ENCODE assay signal across 8 cellular contexts in genomic region chr19:2329162-2329505, GRCh38. TPM values are rescaled to one million over a fixed set of nuclear protein-coding genes. Genes with fewer than 3 reads are reported as not detected.
A peak's percentile ranks its signal among the peaks of the same experiment; 100 is the strongest.
DNase-seq lines count a peak whose midpoint lies in the region; ATAC-seq and TF ChIP-seq lines count a peak whose summit lies in the region.

No MANE protein-coding gene starts in this region.

- intact Hi-C loops in activated CD8-positive, alpha-beta T cell treated with anti-CD3 and anti-CD28 coated beads for 36 hours (cut with micrococcal nuclease) = no loop called here

- H3K27ac ChIP-seq in iPS DF 6.9 (ENCODE audit: low read length) = no peak overlapping the region

- peak overlapping the region; percentile 95 for H3K4me3 Mint-ChIP-seq in activated CD8-positive, alpha-beta T cell treated with anti-CD3 and anti-CD28 coated beads for 36 hours
- peak overlapping the region; percentile 81 to 98 for H3K4me3 Mint-ChIP-seq in stimulated activated naive CD8-positive, alpha-beta T cell treated with anti-CD3 and anti-CD28 coated beads, Interleukin-15, amount 100 ng/mL, for 72 hours

- no peak for ATAC-seq in activated CD8-positive, alpha-beta T cell treated with anti-CD3 and anti-CD28 coated beads for 36 hours
- no peak for ATAC-seq in stimulated activated naive CD8-positive, alpha-beta T cell treated with anti-CD3 and anti-CD28 coated beads, Interleukin-15, amount 100 ng/mL, for 72 hours
- ATAC-seq in GM18867 (IDR thresholded peaks at IDR 0.05; ENCODE audit: unreplicated experiment) = no peak
- ATAC-seq in HG02885 (IDR thresholded peaks at IDR 0.05; ENCODE audit: poor library complexity, unreplicated experiment) = no peak
- ATAC-seq in GM18873 (IDR thresholded peaks at IDR 0.05; ENCODE audit: low FRiP score, unreplicated experiment) = no peak

- H3K27me3 Mint-ChIP-seq in activated CD8-positive, alpha-beta T cell treated with anti-CD3 and anti-CD28 coated beads for 36 hours = no peaks in the 10 kb centered on the region
- H3K27me3 Mint-ChIP-seq in stimulated activated naive CD8-positive, alpha-beta T cell treated with anti-CD3 and anti-CD28 coated beads, Interleukin-15, amount 100 ng/mL, for 72 hours = no peaks in the 10 kb centered on the region

- no CpG with 5 or more reads among the region's 18 CpGs for WGBS in iPS DF 6.9 (ENCODE audit: insufficient coverage, insufficient read length)

- H3K9me3 Mint-ChIP-seq in activated CD8-positive, alpha-beta T cell treated with anti-CD3 and anti-CD28 coated beads for 36 hours = no peaks in the 10 kb centered on the region
- no peaks in the 10 kb centered on the region for H3K9me3 Mint-ChIP-seq in stimulated activated naive CD8-positive, alpha-beta T cell treated with anti-CD3 and anti-CD28 coated beads, Interleukin-15, amount 100 ng/mL, for 72 hours

- H3K27me3 ChIP-seq in iPS DF 6.9 (ENCODE audit: control insufficient read depth, insufficient read depth, low read length) = no peaks in the 10 kb centered on the region

- no peaks in the 10 kb centered on the region for H3K9me3 ChIP-seq in iPS DF 6.9 (ENCODE audit: control insufficient read depth, insufficient read depth, low read length)

- no peak for TF ChIP-seq CTCF in HFF-Myc (IDR thresholded peaks at IDR 0.05; ENCODE audit: low read depth, low read length, missing control alignments)
- no peak for TF ChIP-seq CTCF in activated CD8-positive, alpha-beta T cell treated with anti-CD3 and anti-CD28 coated beads for 36 hours (IDR thresholded peaks at IDR 0.05)

- peaks cover 71% of the 10 kb centered on the region for H3K4me1 Mint-ChIP-seq in activated CD8-positive, alpha-beta T cell treated with anti-CD3 and anti-CD28 coated beads for 36 hours (ENCODE audit: low read depth)
- peaks cover 87% of the 10 kb centered on the region for H3K4me1 Mint-ChIP-seq in stimulated activated naive CD8-positive, alpha-beta T cell treated with anti-CD3 and anti-CD28 coated beads, Interleukin-15, amount 100 ng/mL, for 72 hours

- H3K36me3 ChIP-seq in iPS DF 6.9 (ENCODE audit: control insufficient read depth, insufficient read depth, low read length) = peaks cover 15% of the 10 kb centered on the region; the same call in 1 of the 2 replicates

- H3K4me1 ChIP-seq in iPS DF 6.9 (ENCODE audit: control insufficient read depth, insufficient read depth, low read length) = peaks cover 7% of the 10 kb centered on the region

- DNase-seq in HFF-Myc (ENCODE audit: extremely low read depth, low read depth) (no peak), iPS DF 6.9 (ENCODE audit: low read depth, low spot score) (no peak), A172 (ENCODE audit: low spot score) (no peak)
- no peak for DNase-seq in activated CD8-positive, alpha-beta T cell treated with anti-CD3 and anti-CD28 coated beads for 36 hours
- no peak for DNase-seq in stimulated activated naive CD8-positive, alpha-beta T cell treated with anti-CD3 and anti-CD28 coated beads, Interleukin-15, amount 100 ng/mL, for 72 hours

- H3K4me3 ChIP-seq in HFF-Myc (replicated peaks; ENCODE audit: low read depth, low read length) (peak overlapping the region; percentile 99), iPS DF 6.9 (ENCODE audit: low read length) (peak overlapping the region; percentile 80; the same call in 1 of the 2 replicates)

- POLR2A ChIA-PET in activated CD8-positive, alpha-beta T cell treated with anti-CD3 and anti-CD28 coated beads for 36 hours (lab: Charles Lee) = interaction anchor here (1.3 to 2.1 kb wide), 2 partner anchors 12 to 95 kb away, joined by 3 to 7 read pairs; no protein-coding TSS in a partner anchor

- peak overlapping the region; percentile 70 for H3K27ac Mint-ChIP-seq in activated CD8-positive, alpha-beta T cell treated with anti-CD3 and anti-CD28 coated beads for 36 hours
- peak overlapping the region; percentile 59 to 96 for H3K27ac Mint-ChIP-seq in stimulated activated naive CD8-positive, alpha-beta T cell treated with anti-CD3 and anti-CD28 coated beads, Interleukin-15, amount 100 ng/mL, for 72 hours

- CTCF ChIA-PET in activated CD8-positive, alpha-beta T cell treated with anti-CD3 and anti-CD28 coated beads for 36 hours (lab: Charles Lee) = interaction anchor here (1.2 kb wide), 1 partner anchor 282 kb away, joined by 3 read pairs; no protein-coding TSS in a partner anchor

- H3K36me3 Mint-ChIP-seq in activated CD8-positive, alpha-beta T cell treated with anti-CD3 and anti-CD28 coated beads for 36 hours (ENCODE audit: low read depth) = peaks cover 37% of the 10 kb centered on the region

RNA-seq across cellular contexts. Expression of gene SPPL2B, which starts 0.7 kb away (rescaled TPM):
- 10 to 100 TPM; 52.8 to 54.3 TPM for total RNA-seq in activated CD8-positive, alpha-beta T cell treated with anti-CD3 and anti-CD28 coated beads for 36 hours
- total RNA-seq in A172 (2014; rRNA removed; shearing (Covaris generic)) = 51.9 and 60.7 TPM in 2 replicates

RNA-seq across cellular contexts. Expression of gene LSM7, which starts 0.7 kb away (rescaled TPM):
- 100 to 1,000 TPM; 154 to 162 TPM for total RNA-seq in activated CD8-positive, alpha-beta T cell treated with anti-CD3 and anti-CD28 coated beads for 36 hours
- total RNA-seq in A172 (2014; rRNA removed; shearing (Covaris generic)) = 493 and 592 TPM in 2 replicates

RNA-seq across cellular contexts. Expression of gene LINGO3, which starts 21.2 kb away (rescaled TPM):
- under 1 TPM; 0.16 to 0.27 TPM for total RNA-seq in activated CD8-positive, alpha-beta T cell treated with anti-CD3 and anti-CD28 coated beads for 36 hours
- total RNA-seq in A172 (2014; rRNA removed; shearing (Covaris generic)) = not detected in 2 replicates

RNA-seq across cellular contexts. Expression of gene TMPRSS9, which starts 30.9 kb away (rescaled TPM):
- total RNA-seq in activated CD8-positive, alpha-beta T cell treated with anti-CD3 and anti-CD28 coated beads for 36 hours = not detected
- total RNA-seq in A172 (2014; rRNA removed; shearing (Covaris generic)) = not detected in 2 replicates

RNA-seq across cellular contexts. Expression of gene PEAK3, which starts 47.2 kb away (rescaled TPM):
- total RNA-seq in activated CD8-positive, alpha-beta T cell treated with anti-CD3 and anti-CD28 coated beads for 36 hours = not detected
- 0.22 and 1.7 TPM in 2 replicates for total RNA-seq in A172 (2014; rRNA removed; shearing (Covaris generic))
